ENCODE assay signal across 13 cellular contexts in the genomic region with DNA sequence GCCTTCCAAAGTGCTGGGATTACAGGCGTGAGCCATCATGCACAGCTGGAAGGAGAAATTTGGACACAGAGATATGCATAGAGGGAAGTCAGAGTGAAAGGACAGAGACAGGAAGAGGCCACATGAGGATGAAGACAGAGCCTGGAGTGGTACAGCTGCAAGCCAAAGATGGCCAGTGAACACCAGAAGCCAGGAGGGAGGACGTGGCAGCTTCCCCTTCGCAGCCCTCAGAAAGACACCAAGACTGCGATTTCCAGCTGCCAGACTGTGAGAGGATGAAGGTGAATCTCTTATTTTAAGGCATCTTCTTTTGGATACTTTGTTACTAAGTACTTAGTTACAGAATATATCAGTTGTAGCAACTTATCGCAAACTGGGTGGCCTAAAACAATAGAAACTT.
A peak's percentile ranks its signal among the peaks of the same experiment; 100 is the strongest.
DNase-seq lines count a peak whose midpoint lies in the region; ATAC-seq, FAIRE-seq and TF ChIP-seq lines count a peak whose summit lies in the region.
"Had no signal": no experiment of that assay in that cellular context is flagged by ENCODE, and none has a peak within 500 bp of the region (broad histone marks: within the 10 kb centered on the region; RNA-seq: fewer than 3 reads in every experiment).

No MANE protein-coding gene starts in this region.

- intact Hi-C loops in K562 (cut with micrococcal nuclease) (no loop called here), mucosa of descending colon (cut with DNase I, micrococcal nuclease) (no loop called here)

- H3K4me2 ChIP-seq in OCI-LY3 (ENCODE audit: low read length) (peak overlapping the region; percentile 97), K562 (ENCODE audit: insufficient read depth, low read length) (peak overlapping the region; percentile 66), osteoblast (ENCODE audit: insufficient read depth, low read length) (no peak overlapping the region)

- no peak for TF ChIP-seq RAD21 in K562 (CRISPR knock-in tag; conservative IDR thresholded peaks at IDR 0.05 in 1 of 2, IDR thresholded peaks at IDR 0.05 in 1 of 2)

- POLR2A ChIA-PET in K562 (lab: Yijun Ruan, JAX) = interaction anchor here (0.9 to 1.0 kb wide), 2 partner anchors 8 to 331 kb away, joined by 3 read pairs; no protein-coding TSS in a partner anchor

- H3K36me3 ChIP-seq in OCI-LY3 (replicated peaks; ENCODE audit: low read depth, low read length) (no peaks in the 10 kb centered on the region), K562 (ENCODE audit: control insufficient read depth, insufficient read depth, low read length) (no peaks in the 10 kb centered on the region), osteoblast (ENCODE audit: insufficient read depth, low read length) (no peaks in the 10 kb centered on the region), mucosa of descending colon (ENCODE audit: low read depth) (no peaks in the 10 kb centered on the region)
- H3K36me3 ChIP-seq: esophagus muscularis mucosa had no signal

- no TSS peak for BruUV-seq in K562 (replicated peaks; lab: Mats Ljungman, UMichigan)

- WGBS in K562 (ENCODE audit: insufficient coverage, low coverage, missing lambda C conversion rate) = 23% methylated on average over 5 of the region's 5 CpGs

- H4K20me1 ChIP-seq in OCI-LY3 (ENCODE audit: insufficient read depth, low read length) (no peaks in the 10 kb centered on the region), K562 (replicated peaks; ENCODE audit: control insufficient read depth, insufficient read depth, low read length) (no peaks in the 10 kb centered on the region; the same call in 1 of the 2 replicates), osteoblast (ENCODE audit: insufficient read depth, low read length) (no peaks in the 10 kb centered on the region)

- H3K27ac ChIP-seq in OCI-LY3 (ENCODE audit: low read length) (peak overlapping the region; percentile 60), K562 (ENCODE audit: extremely low read depth, low read depth, low read length) (no peak overlapping the region; the same call in 2 of the 3 replicates), osteoblast (ENCODE audit: low read depth, low read length) (no peak overlapping the region)
- H3K27ac ChIP-seq: esophagus muscularis mucosa, VCaP had no signal

- H3K4me1 ChIP-seq in OCI-LY3 (ENCODE audit: low read length) (peaks cover 47% of the 10 kb centered on the region), K562 (replicated peaks in 1 of 2; ENCODE audit: control insufficient read depth in 2 of 2, insufficient read depth in 2 of 2, low read length in 2 of 2) (peaks cover 19 to 20% of the 10 kb centered on the region in 2 experiments), osteoblast (ENCODE audit: insufficient read depth, low read length) (no peaks in the 10 kb centered on the region), mucosa of descending colon (ENCODE audit: low read depth) (peaks cover 9% of the 10 kb centered on the region)

- H3K9me1 ChIP-seq in K562 (ENCODE audit: control insufficient read depth, insufficient read depth, low read length) = no peaks in the 10 kb centered on the region

- ATAC-seq in K562 (peak; percentile 17), HG02759 (IDR thresholded peaks at IDR 0.05; ENCODE audit: unreplicated experiment) (no peak), HG03469 (IDR thresholded peaks at IDR 0.05; ENCODE audit: unreplicated experiment) (no peak), mucosa of descending colon (no peak)

- H3K9ac ChIP-seq in OCI-LY3 (ENCODE audit: low read length) = peak overlapping the region; percentile 47
- peak overlapping the region in 1 of 2 experiments; percentile 77; a peak in 1 of 4 replicates for H3K9ac ChIP-seq in K562 (ENCODE audit: insufficient read depth in 1 of 2, low read depth in 2 of 2, low read length in 2 of 2)

- H2AFZ ChIP-seq in OCI-LY3 (ENCODE audit: low read depth, low read length) = peak overlapping the region; percentile 83
- H2AFZ ChIP-seq in K562 (ENCODE audit: low read depth, low read length) = peak overlapping the region; percentile 84
- peak overlapping the region; percentile 4 for H2AFZ ChIP-seq in osteoblast (ENCODE audit: low read length)

- CTCF ChIA-PET in K562 (lab: Yijun Ruan, JAX; ENCODE audit: low intra/inter-chr PET ratio) = no interaction called here

- TF ChIP-seq CTCF in OCI-LY3 (IDR thresholded peaks at IDR 0.05; ENCODE audit: low read depth, low read length) = no peak
- no peak for TF ChIP-seq CTCF in K562 (IDR thresholded peaks at IDR 0.05 in 2 of 3, conservative IDR thresholded peaks at IDR 0.05 in 1 of 3; ENCODE audit: insufficient read depth in 2 of 3, low read depth in 1 of 3, low read length in 3 of 3)
- no peak for TF ChIP-seq CTCF in osteoblast (IDR thresholded peaks at IDR 0.05; ENCODE audit: extremely low read depth, low read depth, low read length)
- TF ChIP-seq CTCF in mucosa of descending colon (IDR thresholded peaks at IDR 0.05) = no peak

- peak; percentile 13; the same call in 1 of the 2 replicates for TF ChIP-seq POLR2A in GM12891 (IDR thresholded peaks at IDR 0.05; ENCODE audit: low read depth, low read length)
- TF ChIP-seq POLR2A in K562 (conservative IDR thresholded peaks at IDR 0.05) = no peak

- H3K27me3 ChIP-seq in OCI-LY3 (ENCODE audit: low read depth, low read length) = 0 out of 2 replicates have a peak, but pooled peaks cover 2% of the 10 kb centered on the region
- no peaks in the 10 kb centered on the region for H3K27me3 ChIP-seq in K562 (ENCODE audit: control insufficient read depth in 2 of 2, insufficient read depth in 2 of 2, low read length in 2 of 2)
- H3K27me3 ChIP-seq in osteoblast (ENCODE audit: insufficient read depth, low read length) = no peaks in the 10 kb centered on the region
- H3K27me3 ChIP-seq: esophagus muscularis mucosa had no signal

- H3K79me2 ChIP-seq in OCI-LY3 (ENCODE audit: low read length) = no peaks in the 10 kb centered on the region
- no peaks in the 10 kb centered on the region for H3K79me2 ChIP-seq in K562 (ENCODE audit: control insufficient read depth, insufficient read depth, low read length)
- no peaks in the 10 kb centered on the region for H3K79me2 ChIP-seq in osteoblast (ENCODE audit: insufficient read depth, low read length)

- H3K4me3 ChIP-seq in OCI-LY3 (ENCODE audit: low read length) = peak overlapping the region; percentile 67
- H3K4me3 ChIP-seq in K562 = no peak overlapping the region
- H3K4me3 ChIP-seq in osteoblast (ENCODE audit: insufficient read depth, low read length) = no peak overlapping the region
- no peak overlapping the region for H3K4me3 ChIP-seq in mucosa of descending colon
- H3K4me3 ChIP-seq: esophagus muscularis mucosa had no signal

- DNase-seq in GM12891 (ENCODE audit: insufficient read length, low spot score) (no peak), K562 (ENCODE audit: extremely low read depth in 1 of 4, low spot score in 3 of 4) (peak in 1 of 4 experiments; percentile 15), osteoblast (ENCODE audit: insufficient read length, low spot score, missing footprints) (no peak), mucosa of descending colon (no peak), NCI-H187 treated with DMSO at 0.1 percent for 48 hours (lab: John Stamatoyannopoulos, UW) (no peak)
- DNase-seq: anterior cingulate cortex, DMS79 treated with DMSO at 0.1 percent for 48 hours, NCI-H1092 treated with DMSO at 0.1 percent for 48 hours had no signal

- in situ Hi-C loops in K562 (cut with MboI) = no loop called here

- no peak for TF ChIP-seq EP300 in K562 (IDR thresholded peaks at IDR 0.05; ENCODE audit: low read length)

- FAIRE-seq in GM12891 (lab: Jason Lieb, UNC) = no peak
- FAIRE-seq in K562 (lab: Jason Lieb, UNC) = no peak

- H3K9me3 ChIP-seq in OCI-LY3 (ENCODE audit: insufficient read depth, low read length) (0 out of 2 replicates have a peak, but pooled peaks cover 5% of the 10 kb centered on the region), K562 (replicated peaks; ENCODE audit: control insufficient read depth, insufficient read depth, low read depth, low read length) (no peaks in the 10 kb centered on the region; the same call in 1 of the 2 replicates), osteoblast (ENCODE audit: low read depth, low read length) (no peaks in the 10 kb centered on the region), mucosa of descending colon (no peaks in the 10 kb centered on the region)
- H3K9me3 ChIP-seq: esophagus muscularis mucosa had no signal

TF ChIP-seq in GM12891, 5 proteins besides CTCF, POLR2A, EP300 and RAD21:
- TF ChIP-seq PAX5 (IDR thresholded peaks at IDR 0.05; ENCODE audit: insufficient read depth, low read length, severe bottlenecking) (no peak), POLR2AphosphoS5 (IDR thresholded peaks at IDR 0.05; ENCODE audit: low read depth, low read length) (no peak), SPI1 (IDR thresholded peaks at IDR 0.05; ENCODE audit: low read depth, low read length) (0 out of 2 replicates have a peak, but pooled peaks have one; percentile 17), TAF1 (IDR thresholded peaks at IDR 0.05; ENCODE audit: low read depth, low read length) (no peak), POU2F2 (IDR thresholded peaks at IDR 0.05; ENCODE audit: low read depth, low read length) (peak; percentile 26; the same call in 1 of the 2 replicates)

TF ChIP-seq in K562, 482 proteins besides CTCF, POLR2A, EP300 and RAD21:
- TF ChIP-seq, protein P1, sequence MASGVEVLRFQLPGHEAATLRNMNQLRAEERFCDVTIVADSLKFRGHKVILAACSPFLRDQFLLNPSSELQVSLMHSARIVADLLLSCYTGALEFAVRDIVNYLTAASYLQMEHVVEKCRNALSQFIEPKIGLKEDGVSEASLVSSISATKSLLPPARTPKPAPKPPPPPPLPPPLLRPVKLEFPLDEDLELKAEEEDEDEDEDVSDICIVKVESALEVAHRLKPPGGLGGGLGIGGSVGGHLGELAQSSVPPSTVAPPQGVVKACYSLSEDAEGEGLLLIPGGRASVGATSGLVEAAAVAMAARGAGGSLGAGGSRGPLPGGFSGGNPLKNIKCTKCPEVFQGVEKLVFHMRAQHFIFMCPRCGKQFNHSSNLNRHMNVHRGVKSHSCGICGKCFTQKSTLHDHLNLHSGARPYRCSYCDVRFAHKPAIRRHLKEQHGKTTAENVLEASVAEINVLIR (CRISPR knock-in tag; IDR thresholded peaks at IDR 0.05) = no peak
- 0 out of 2 replicates have a peak, but pooled peaks have one; percentile 27 for TF ChIP-seq CBFB (CRISPR knock-in tag; IDR thresholded peaks at IDR 0.05)
- peak; percentile 41; the same call in 1 of the 2 replicates for TF ChIP-seq CTBP1 (IDR thresholded peaks at IDR 0.05; ENCODE audit: borderline replicate concordance)

Comparison
In these comparisons a context has a peak if more than half of its experiments do, and no peak if none do; other contexts are left out.
1. H2AFZ ChIP-seq: peak in every context shown above with its lines; median percentile 84 in K562; 83 in OCI-LY3; 4 in osteoblast.